Comparison of ENCODE assay signal across 8 cellular contexts in genomic region chr16:87390641-87391323, GRCh38. TPM values are rescaled to one million over a fixed set of nuclear protein-coding genes. Genes with fewer than 3 reads are reported as not detected.
DNase-seq lines count a peak whose midpoint lies in the region; ATAC-seq and TF ChIP-seq lines count a peak whose summit lies in the region.

No MANE protein-coding gene starts in this region.

- H3K9me3 ChIP-seq in mesenchymal stem cell (ENCODE audit: control insufficient read depth, low read length) = no peaks in the 10 kb centered on the region
- no peaks in the 10 kb centered on the region for H3K9me3 ChIP-seq in thoracic aorta

- peaks cover 16% of the 10 kb centered on the region for H3K36me3 Mint-ChIP-seq in activated CD4-positive, alpha-beta T cell treated with anti-CD3 and anti-CD28 coated beads for 36 hours (ENCODE audit: low read depth)

- H3K4me3 ChIP-seq in mesenchymal stem cell (ENCODE audit: insufficient read depth in 1 of 2, low read depth in 1 of 2, low read length in 2 of 2) = peak overlapping the region in 1 of 2 experiments; percentile 94
- H3K4me3 ChIP-seq in thoracic aorta = peak overlapping the region; percentile 91

- no peaks in the 10 kb centered on the region for H3K36me3 ChIP-seq in mesenchymal stem cell (ENCODE audit: control insufficient read depth in 1 of 2, insufficient read depth in 2 of 2, low read depth in 1 of 2, low read length in 2 of 2)
- no peaks in the 10 kb centered on the region for H3K36me3 ChIP-seq in thoracic aorta

- H3K14ac ChIP-seq in mesenchymal stem cell (ENCODE audit: low read length in 2 of 2) = no peak overlapping the region

- H3K4me1 ChIP-seq in mesenchymal stem cell (ENCODE audit: control insufficient read depth, insufficient read depth, low read depth, low read length) (peaks cover 15% of the 10 kb centered on the region), thoracic aorta (ENCODE audit: control insufficient read depth in 1 of 2, low read depth in 2 of 2) (peaks cover 26 to 41% of the 10 kb centered on the region in 2 donors)

- peak overlapping the region; percentile 97 for H3K27ac ChIP-seq in adipose tissue (ENCODE audit: low read depth, low read length)
- no peak overlapping the region for H3K27ac ChIP-seq in mesenchymal stem cell (ENCODE audit: low read length, poor library complexity, severe bottlenecking)
- H3K27ac ChIP-seq in thoracic aorta = peak overlapping the region; percentile 97 to 98

- H2BK120ac ChIP-seq in mesenchymal stem cell (ENCODE audit: low read depth, low read length) = no peak overlapping the region

- peak overlapping the region; percentile 97 for H3K27ac Mint-ChIP-seq in activated CD4-positive, alpha-beta T cell treated with anti-CD3 and anti-CD28 coated beads for 36 hours

- no peak for DNase-seq in activated CD4-positive, alpha-beta T cell treated with anti-CD3 and anti-CD28 coated beads for 36 hours
- DNase-seq in activated CD4-positive, alpha-beta T cell treated with anti-CD3 and anti-CD28 coated beads, Interleukin-2, amount 50 U/mL, for 48 hours = no peak
- no peak for DNase-seq in mesenchymal stem cell
- no peak for DNase-seq in thoracic aorta (ENCODE audit: low spot score)
- DNase-seq in HT-29 (ENCODE audit: low spot score) = no peak
- DNase-seq in D341Med (ENCODE audit: low spot score) = no peak
- DNase-seq in GOT3 (lab: John Stamatoyannopoulos, UW) = no peak

- POLR2A ChIA-PET in activated CD4-positive, alpha-beta T cell treated with anti-CD3 and anti-CD28 coated beads for 36 hours (lab: Charles Lee) = interaction anchor here (0.5 kb wide), 1 partner anchor 60 kb away, joined by 4 read pairs; no protein-coding TSS in a partner anchor

- H2BK5ac ChIP-seq in mesenchymal stem cell (ENCODE audit: low read depth, low read length, poor library complexity, severe bottlenecking) = no peak overlapping the region

- H2AFZ ChIP-seq in mesenchymal stem cell (ENCODE audit: low read depth, low read length) = no peak overlapping the region

- peaks cover 60% of the 10 kb centered on the region for H3K4me1 Mint-ChIP-seq in activated CD4-positive, alpha-beta T cell treated with anti-CD3 and anti-CD28 coated beads for 36 hours

- no peaks in the 10 kb centered on the region for H3K27me3 Mint-ChIP-seq in activated CD4-positive, alpha-beta T cell treated with anti-CD3 and anti-CD28 coated beads for 36 hours

- H3K27me3 ChIP-seq in mesenchymal stem cell (ENCODE audit: control insufficient read depth in 1 of 2, insufficient read depth in 1 of 2, low read length in 2 of 2) (no peaks in the 10 kb centered on the region), thoracic aorta (replicated peaks; ENCODE audit: insufficient read depth) (no peaks in the 10 kb centered on the region)

- CTCF ChIA-PET in activated CD4-positive, alpha-beta T cell treated with anti-CD3 and anti-CD28 coated beads for 36 hours (lab: Charles Lee) = interaction anchor here (0.6 to 0.7 kb wide), 2 partner anchors 13 to 113 kb away, joined by 3 read pairs; no protein-coding TSS in a partner anchor

- peak overlapping the region; percentile 99 to 100 for H3K18ac ChIP-seq in mesenchymal stem cell (ENCODE audit: low read depth in 1 of 2, low read length in 2 of 2)

- no peaks in the 10 kb centered on the region for H3K9me3 Mint-ChIP-seq in activated CD4-positive, alpha-beta T cell treated with anti-CD3 and anti-CD28 coated beads for 36 hours (ENCODE audit: low read depth)

- no peak overlapping the region for H3K4me2 ChIP-seq in mesenchymal stem cell (ENCODE audit: low read length, poor library complexity, severe bottlenecking)

- no peak for ATAC-seq in activated CD4-positive, alpha-beta T cell treated with anti-CD3 and anti-CD28 coated beads for 36 hours
- no peak for ATAC-seq in thoracic aorta (ENCODE audit: insufficient number of reproducible peaks, low FRiP score, low read depth)

- peak overlapping the region; percentile 57 for H2BK15ac ChIP-seq in mesenchymal stem cell (ENCODE audit: low read depth, poor library complexity, severe bottlenecking)

- peak overlapping the region; percentile 82 for H4K91ac ChIP-seq in mesenchymal stem cell (ENCODE audit: low read length)

- no peak for TF ChIP-seq CTCF in thoracic aorta (IDR thresholded peaks at IDR 0.05)

- H3K9ac ChIP-seq in mesenchymal stem cell (ENCODE audit: low read length) = peak overlapping the region; percentile 92

- H2AK5ac ChIP-seq in mesenchymal stem cell (ENCODE audit: low read length, severe bottlenecking) = peak overlapping the region; percentile 16

- intact Hi-C loops in activated CD4-positive, alpha-beta T cell treated with anti-CD3 and anti-CD28 coated beads for 36 hours (cut with DNase I, micrococcal nuclease) = loop anchor here (5.0 kb wide), 5 partner anchors 247 to 1312 kb away; partner anchors contain the start of genes KLHDC4 (in 1 of the 2) and ZC3H18 (in 1 of the 2)

- no peak overlapping the region for H3K23ac ChIP-seq in mesenchymal stem cell (ENCODE audit: low read length in 2 of 2)

- H2BK12ac ChIP-seq in mesenchymal stem cell (ENCODE audit: low read length in 2 of 2) = peak overlapping the region; percentile 49 to 57

- peak overlapping the region; percentile 79 for H3K4me3 Mint-ChIP-seq in activated CD4-positive, alpha-beta T cell treated with anti-CD3 and anti-CD28 coated beads for 36 hours

- peaks cover 13% of the 10 kb centered on the region for H3K79me1 ChIP-seq in mesenchymal stem cell (replicated peaks; ENCODE audit: low read length, poor library complexity, severe bottlenecking)

- H4K8ac ChIP-seq in mesenchymal stem cell (ENCODE audit: low read length) = peak overlapping the region; percentile 99

- WGBS in adipose tissue, 3 donors = 97% methylated on average over 23 to 24 of the region's 24 CpGs
- 95% methylated on average over 20 of the region's 24 CpGs for WGBS in mesenchymal stem cell

- peak overlapping the region; percentile 5 to 100 for H3K4ac ChIP-seq in mesenchymal stem cell (ENCODE audit: low read depth in 1 of 2, low read length in 2 of 2)

RNA-seq across cellular contexts. Expression of gene MAP1LC3B, which starts 1.4 kb away (rescaled TPM):
- 10 to 100 TPM; 49.7 to 62.1 TPM for total RNA-seq in activated CD4-positive, alpha-beta T cell treated with anti-CD3 and anti-CD28 coated beads for 36 hours
- 10 to 100 TPM; 16.7 to 91.2 (median 74.2) TPM for polyA plus RNA-seq in adipose tissue
- 102 TPM for polyA plus RNA-seq in mesenchymal stem cell (2013, experiment 1 of 2)
- 105 TPM for polyA plus RNA-seq in mesenchymal stem cell (2013, experiment 2 of 2)
- total RNA-seq in thoracic aorta = 10 to 100 TPM; 65.4 to 80.4 TPM
- total RNA-seq in HT-29 (2014; rRNA removed; shearing (Covaris generic)) = 14.3 and 15.3 TPM in 2 replicates

RNA-seq across cellular contexts. Expression of gene FBXO31, which starts 7.2 kb away (rescaled TPM):
- total RNA-seq in activated CD4-positive, alpha-beta T cell treated with anti-CD3 and anti-CD28 coated beads for 36 hours = 10 to 100 TPM; 26.8 to 33.0 TPM
- 10 to 100 TPM; 14.6 to 26.6 (median 23.6) TPM for polyA plus RNA-seq in adipose tissue
- 14.6 TPM for polyA plus RNA-seq in mesenchymal stem cell (2013, experiment 1 of 2)
- polyA plus RNA-seq in mesenchymal stem cell (2013, experiment 2 of 2) = 15.2 TPM
- total RNA-seq in thoracic aorta = 100 to 1,000 TPM in 1 of 2 donors, 10 to 100 TPM in 1; 57.9 to 161 TPM
- total RNA-seq in HT-29 (2014; rRNA removed; shearing (Covaris generic)) = 26.6 and 30.8 TPM in 2 replicates
